In the genomic region with DNA sequence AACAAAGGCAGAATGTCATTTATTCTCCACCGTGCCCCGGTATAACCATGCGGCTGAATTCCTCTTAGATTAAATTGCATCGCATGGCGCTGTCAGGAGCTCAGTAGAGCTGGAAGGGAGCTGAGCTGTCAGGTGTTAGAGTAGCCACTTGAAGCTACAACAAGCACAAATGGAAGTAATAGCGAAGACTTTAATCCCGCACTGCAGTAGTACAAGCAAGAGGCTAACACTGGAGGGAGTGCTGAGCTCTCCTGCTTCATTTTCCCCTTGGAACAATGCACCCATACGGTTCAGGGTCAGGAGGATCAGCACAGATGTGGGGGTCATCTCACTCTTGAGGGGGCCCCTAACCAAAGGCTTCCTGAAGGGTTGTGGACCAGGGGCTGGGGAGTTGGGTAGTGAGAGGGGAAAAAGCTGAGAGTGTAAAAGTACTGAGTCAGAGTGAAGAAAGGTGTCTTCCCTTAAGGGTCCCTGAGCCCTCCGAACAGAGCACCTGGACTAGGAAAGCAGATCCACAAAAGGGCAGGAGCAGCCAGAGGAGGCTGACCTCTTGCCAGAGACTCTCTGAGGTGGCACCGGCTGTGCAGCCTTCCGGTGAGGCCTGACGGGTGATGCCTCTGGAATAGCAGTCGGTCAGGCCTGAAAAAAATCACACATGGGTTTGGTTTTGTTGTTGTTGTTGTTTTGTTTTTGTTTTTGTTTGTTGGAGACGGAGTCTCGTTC, we compare ENCODE assay signal across 18 cellular contexts. TPM values are rescaled to one million over a fixed set of nuclear protein-coding genes. Genes with fewer than 3 reads are reported as not detected.
DNase-seq lines count a peak whose midpoint lies in the region; FAIRE-seq and TF ChIP-seq lines count a peak whose summit lies in the region.
"Had no signal": no experiment of that assay in that cellular context is flagged by ENCODE, and none has a peak within 500 bp of the region (broad histone marks: within the 10 kb centered on the region; RNA-seq: fewer than 3 reads in every experiment).

No MANE protein-coding gene starts in this region.

- H3K4me3 ChIP-seq in A673 (ENCODE audit: low read depth, low read length, poor library complexity, severe bottlenecking) (no peak overlapping the region), choroid plexus epithelial cell (ENCODE audit: low read depth, low read length) (no peak overlapping the region), kidney (ENCODE audit: low read length in 2 of 2) (no peak overlapping the region)
- H3K4me3 ChIP-seq: coronary artery, spleen had no signal

- TF ChIP-seq CTCF in A673 (conservative IDR thresholded peaks at IDR 0.05; ENCODE audit: low read depth, low read length) (peak; percentile 36), choroid plexus epithelial cell (conservative IDR thresholded peaks at IDR 0.05; ENCODE audit: low read depth, low read length) (peak; percentile 43), kidney (IDR thresholded peaks at IDR 0.05; ENCODE audit: borderline replicate concordance, extremely low read depth, insufficient read depth) (peak; percentile 13)

- CTCF ChIA-PET in A673 (lab: Charles Lee) = no interaction called here

- no TSS peak for BruUV-seq in A673 (replicated peaks; lab: Mats Ljungman, UMichigan)

- FAIRE-seq in HTR-8/SVneo (lab: Jason Lieb, UNC) (peak; percentile 62), kidney (lab: Jason Lieb, UNC) (no peak), frontal cortex (lab: Jason Lieb, UNC) (no peak)
- FAIRE-seq: GM19239 had no signal

- H3K9me3 ChIP-seq in A673 (ENCODE audit: low read depth, low read length, poor library complexity, severe bottlenecking) (no peaks in the 10 kb centered on the region), kidney (ENCODE audit: control insufficient read depth in 1 of 2, low read length in 2 of 2) (no peaks in the 10 kb centered on the region)
- H3K9me3 ChIP-seq: spleen had no signal

- DNase-seq in A673 (ENCODE audit: low spot score) (no peak), HTR-8/SVneo (ENCODE audit: insufficient read length, low spot score) (peak; percentile 18), choroid plexus epithelial cell (ENCODE audit: low read depth) (peak; percentile 18), kidney (no peak), NK-92 (lab: John Stamatoyannopoulos, UW; ENCODE audit: unreplicated experiment) (no peak), C1 segment of cervical spinal cord (lab: John Stamatoyannopoulos, UW) (no peak), frontal cortex (ENCODE audit: low spot score in 2 of 2) (no peak)
- no peak for DNase-seq in stimulated activated CD4-positive, alpha-beta T cell treated with anti-CD3 and anti-CD28 coated beads, Interleukin-4, amount 100 ng/mL, for 1 hour
- DNase-seq: amygdala; glutamatergic neuron; KG1; NCI-H345; spleen; stimulated activated naive CD4-positive, alpha-beta T cell had no signal

- H3K4me1 ChIP-seq in A673 (ENCODE audit: insufficient read depth, low read length, poor library complexity, severe bottlenecking) (peaks cover 12% of the 10 kb centered on the region), kidney (ENCODE audit: control insufficient read depth in 1 of 2, insufficient read depth in 1 of 2, low read depth in 1 of 2, low read length in 2 of 2) (peaks cover 0 to 4% of the 10 kb centered on the region in 2 donors)
- H3K4me1 ChIP-seq: parathyroid adenoma, spleen had no signal

- no peaks in the 10 kb centered on the region for H3K27me3 ChIP-seq in A673 (replicated peaks; ENCODE audit: insufficient read depth, low read depth, low read length, poor library complexity)
- H3K27me3 ChIP-seq: spleen had no signal

- no peak overlapping the region for H3K9ac ChIP-seq in kidney (ENCODE audit: low read length in 2 of 2)
- H3K9ac ChIP-seq: parathyroid adenoma had no signal

- POLR2A ChIA-PET in A673 (lab: Charles Lee; ENCODE audit: low non-redundant PET) = no interaction called here

- H3K27ac ChIP-seq in A673 (ENCODE audit: low read depth, low read length, poor library complexity, severe bottlenecking) = no peak overlapping the region
- H3K27ac ChIP-seq in kidney (ENCODE audit: low read depth in 2 of 2, low read length in 2 of 2) = no peak overlapping the region
- H3K27ac ChIP-seq: coronary artery, epithelial cell of prostate, parathyroid adenoma, spleen had no signal

- H3K36me3 ChIP-seq in A673 (ENCODE audit: insufficient read depth, low read length, poor library complexity, severe bottlenecking) (no peaks in the 10 kb centered on the region), kidney (ENCODE audit: control insufficient read depth in 1 of 2, insufficient read depth in 2 of 2, low read length in 2 of 2) (no peaks in the 10 kb centered on the region)
- H3K36me3 ChIP-seq: spleen had no signal

- intact Hi-C loops in A673 (cut with micrococcal nuclease; ENCODE audit: unreplicated experiment) (no loop called here), kidney (cut with DNase I) (no loop called here)

RNA-seq across cellular contexts. Expression of gene CBR4, which starts 36.0 kb away (rescaled TPM):
- total RNA-seq in A673 (2021) = 31.4 and 31.6 TPM in 2 replicates
- total RNA-seq in kidney = 28.6 TPM
- 24.1 TPM for polyA plus RNA-seq in kidney (ENCODE audit: insufficient read depth, low read depth, low replicate concordance)
- total RNA-seq in frontal cortex = 34.2 TPM

Comparison
In these comparisons a context has a peak if more than half of its experiments do, and no peak if none do; other contexts are left out.
1. DNase-seq: peak in HTR-8/SVneo (single experiment) and choroid plexus epithelial cell (single experiment); none in A673 (single experiment), kidney (single experiment), NK-92 (single experiment), stimulated activated CD4-positive, alpha-beta T cell treated with anti-CD3 and anti-CD28 coated beads, Interleukin-4, amount 100 ng/mL, for 1 hour (single experiment), C1 segment of cervical spinal cord (0 of 14) and frontal cortex (0 of 2).
2. Peak in every context shown above with its lines, with median percentiles within 50 percentile points of each other: CTCF ChIP-seq.